ENCODE assay signal across 19 cellular contexts in the genomic region with DNA sequence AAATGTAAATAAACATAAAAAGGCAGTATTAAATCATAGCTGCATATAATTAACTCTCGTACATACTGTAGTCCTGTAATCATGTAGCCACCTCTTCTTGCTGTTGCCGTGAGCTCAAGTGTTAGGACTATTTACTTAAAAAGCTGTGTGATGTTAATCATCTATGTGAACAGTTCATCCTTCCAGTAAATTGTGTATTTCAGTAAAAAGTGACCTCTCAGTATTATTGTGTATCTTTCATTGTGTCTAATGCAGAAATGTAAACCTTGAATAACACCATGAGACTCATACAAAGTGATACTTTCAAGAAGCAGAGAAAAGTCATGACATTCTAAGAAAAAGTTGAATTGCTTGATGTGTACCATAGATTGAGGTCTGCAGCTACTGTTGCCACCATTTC. TPM values are rescaled to one million over a fixed set of nuclear protein-coding genes. Genes with fewer than 3 reads are reported as not detected.
DNase-seq lines count a peak whose midpoint lies in the region; ATAC-seq and TF ChIP-seq lines count a peak whose summit lies in the region.
"Had no signal": no experiment of that assay in that cellular context is flagged by ENCODE, and none has a peak within 500 bp of the region (broad histone marks: within the 10 kb centered on the region; RNA-seq: fewer than 3 reads in every experiment).

No MANE protein-coding gene starts in this region.

- no peaks in the 10 kb centered on the region for H3K27me3 Mint-ChIP-seq in activated naive CD8-positive, alpha-beta T cell
- H3K27me3 Mint-ChIP-seq in activated naive CD8-positive, alpha-beta T cell treated with anti-CD3 and anti-CD28 coated beads for 36 hours: no peaks in the 10 kb centered on the region
- H3K27me3 Mint-ChIP-seq in activated CD4-positive, alpha-beta memory T cell treated with anti-CD3 and anti-CD28 coated beads for 36 hours: no peaks in the 10 kb centered on the region
- no peaks in the 10 kb centered on the region for H3K27me3 Mint-ChIP-seq in neural progenitor cell (ENCODE audit: insufficient read depth, low read depth)

- peak overlapping the region; percentile 31 for H3K27ac Mint-ChIP-seq in activated naive CD8-positive, alpha-beta T cell
- H3K27ac Mint-ChIP-seq in activated naive CD8-positive, alpha-beta T cell treated with anti-CD3 and anti-CD28 coated beads for 36 hours: no peak overlapping the region
- peak overlapping the region; percentile 59 for H3K27ac Mint-ChIP-seq in activated CD4-positive, alpha-beta memory T cell treated with anti-CD3 and anti-CD28 coated beads for 36 hours
- peak overlapping the region; percentile 21 for H3K27ac Mint-ChIP-seq in neural progenitor cell

- H3K4me3 Mint-ChIP-seq in activated naive CD8-positive, alpha-beta T cell: no peak overlapping the region
- H3K4me3 Mint-ChIP-seq in activated naive CD8-positive, alpha-beta T cell treated with anti-CD3 and anti-CD28 coated beads for 36 hours: no peak overlapping the region
- peak overlapping the region; percentile 23 for H3K4me3 Mint-ChIP-seq in activated CD4-positive, alpha-beta memory T cell treated with anti-CD3 and anti-CD28 coated beads for 36 hours
- H3K4me3 Mint-ChIP-seq in neural progenitor cell: no peak overlapping the region

- no peak overlapping the region for H3K9ac ChIP-seq in neural progenitor cell
- H3K9ac ChIP-seq: BLaER1 treated with 17β-estradiol and CSF1 and Interleukin-3, amounts not matched to agents 10 nM and 100 nM; GM23248 had no signal

- H3K4me2 ChIP-seq in neural progenitor cell: no peak overlapping the region
- H3K4me2 ChIP-seq: BLaER1 treated with 17β-estradiol and CSF1 and Interleukin-3, amounts not matched to agents 10 nM and 100 nM had no signal

- peaks cover 23% of the 10 kb centered on the region for H3K36me3 Mint-ChIP-seq in activated naive CD8-positive, alpha-beta T cell
- H3K36me3 Mint-ChIP-seq in activated naive CD8-positive, alpha-beta T cell treated with anti-CD3 and anti-CD28 coated beads for 36 hours: peaks cover 58% of the 10 kb centered on the region
- peaks cover 34% of the 10 kb centered on the region for H3K36me3 Mint-ChIP-seq in activated CD4-positive, alpha-beta memory T cell treated with anti-CD3 and anti-CD28 coated beads for 36 hours
- peaks cover 35% of the 10 kb centered on the region for H3K36me3 Mint-ChIP-seq in neural progenitor cell

- no peaks in the 10 kb centered on the region for H3K27me3 ChIP-seq in neural progenitor cell
- H3K27me3 ChIP-seq: BLaER1 treated with 17β-estradiol and CSF1 and Interleukin-3, amounts not matched to agents 10 nM and 100 nM had no signal

- H3K4me1 Mint-ChIP-seq in activated naive CD8-positive, alpha-beta T cell (ENCODE audit: low read depth): peaks cover 50% of the 10 kb centered on the region
- peaks cover 39% of the 10 kb centered on the region for H3K4me1 Mint-ChIP-seq in activated naive CD8-positive, alpha-beta T cell treated with anti-CD3 and anti-CD28 coated beads for 36 hours
- peaks cover 72% of the 10 kb centered on the region for H3K4me1 Mint-ChIP-seq in activated CD4-positive, alpha-beta memory T cell treated with anti-CD3 and anti-CD28 coated beads for 36 hours (ENCODE audit: low read depth)
- H3K4me1 Mint-ChIP-seq in neural progenitor cell: no peaks in the 10 kb centered on the region

- peaks cover 5% of the 10 kb centered on the region for H3K4me1 ChIP-seq in neural progenitor cell

- H2AFZ ChIP-seq in neural progenitor cell (replicated peaks): no peak overlapping the region
- H2AFZ ChIP-seq: GM23248 had no signal

- peaks cover 4% of the 10 kb centered on the region for H3K9me3 Mint-ChIP-seq in activated naive CD8-positive, alpha-beta T cell (ENCODE audit: low read depth)
- H3K9me3 Mint-ChIP-seq in activated naive CD8-positive, alpha-beta T cell treated with anti-CD3 and anti-CD28 coated beads for 36 hours: peaks cover 31% of the 10 kb centered on the region
- H3K9me3 Mint-ChIP-seq in activated CD4-positive, alpha-beta memory T cell treated with anti-CD3 and anti-CD28 coated beads for 36 hours: peaks cover 31% of the 10 kb centered on the region
- peaks cover 32% of the 10 kb centered on the region for H3K9me3 Mint-ChIP-seq in neural progenitor cell

- no peaks in the 10 kb centered on the region for H3F3A ChIP-seq in neural progenitor cell (ENCODE audit: low read depth)

- peak; percentile 5 for DNase-seq in NCI-H510A treated with DMSO at 0.1 percent for 48 hours (lab: John Stamatoyannopoulos, UW)
- no peak for DNase-seq in NCI-H510A (lab: John Stamatoyannopoulos, UW)
- no peak for DNase-seq in activated naive CD8-positive, alpha-beta T cell treated with anti-CD3 and anti-CD28 coated beads for 36 hours
- DNase-seq in activated CD4-positive, alpha-beta memory T cell treated with anti-CD3 and anti-CD28 coated beads for 36 hours: no peak
- no peak for DNase-seq in neural progenitor cell (ENCODE audit: low spot score)
- DNase-seq: 8988T, Caco-2, GM23248, Karpas-422, NCI-H1930, NCI-H748 treated with DMSO at 0.1 percent for 48 hours had no signal

- no peak overlapping the region for H3K4me3 ChIP-seq in neural progenitor cell
- H3K4me3 ChIP-seq: BLaER1 treated with 17β-estradiol and CSF1 and Interleukin-3, amounts not matched to agents 10 nM and 100 nM; GM12878; GM23248 had no signal

- H4K20me1 ChIP-seq in neural progenitor cell (ENCODE audit: low read depth): peaks cover 12% of the 10 kb centered on the region

- intact Hi-C loops in activated CD4-positive, alpha-beta memory T cell treated with anti-CD3 and anti-CD28 coated beads for 36 hours (cut with micrococcal nuclease): loop anchor here (1.0 kb wide), 2 partner anchors 10 to 35 kb away; no protein-coding TSS in a partner anchor

- peaks cover 89% of the 10 kb centered on the region for H3K79me2 ChIP-seq in neural progenitor cell (ENCODE audit: low read depth)

- POLR2A ChIA-PET in activated CD4-positive, alpha-beta memory T cell treated with anti-CD3 and anti-CD28 coated beads for 36 hours (lab: Charles Lee): interaction anchor here (0.7 to 1.3 kb wide), 7 partner anchors 9 to 43 kb away, joined by 3 to 6 read pairs (median 3); a partner anchor contains a TSS

- ATAC-seq in GM19035 (IDR thresholded peaks at IDR 0.05; ENCODE audit: unreplicated experiment) (no peak), GM21717 (IDR thresholded peaks at IDR 0.05; ENCODE audit: unreplicated experiment) (no peak)
- ATAC-seq: GM12878, HCT116, Panc1, Right ventricle myocardium inferior had no signal

- H3K36me3 ChIP-seq in neural progenitor cell: peaks cover 10% of the 10 kb centered on the region

- CTCF ChIA-PET in activated CD4-positive, alpha-beta memory T cell treated with anti-CD3 and anti-CD28 coated beads for 36 hours (lab: Charles Lee): interaction anchor here (0.6 to 3.0 kb wide), 6 partner anchors 10 to 58 kb away, joined by 3 to 14 read pairs (median 4); no protein-coding TSS in a partner anchor

- H3K27ac ChIP-seq in neural progenitor cell: no peak overlapping the region
- H3K27ac ChIP-seq: BLaER1 treated with 17β-estradiol and CSF1 and Interleukin-3, amounts not matched to agents 10 nM and 100 nM; GM23248 had no signal

- H3K9me3 ChIP-seq in neural progenitor cell (ENCODE audit: low read depth): peaks cover 8% of the 10 kb centered on the region

- no peak for TF ChIP-seq CTCF in neural progenitor cell (IDR thresholded peaks at IDR 0.05)

RNA-seq across cellular contexts. Expression of a gene that starts 38.0 kb away (rescaled TPM):
- 10 to 100 TPM; 44.0 to 52.5 TPM for total RNA-seq in activated naive CD8-positive, alpha-beta T cell treated with anti-CD3 and anti-CD28 coated beads for 36 hours
- 10 to 100 TPM; 92.3 to 93.3 TPM for total RNA-seq in activated CD4-positive, alpha-beta memory T cell treated with anti-CD3 and anti-CD28 coated beads for 36 hours
- 202 and 345 TPM in 2 replicates for total RNA-seq in neural progenitor cell (ENCODE audit: low replicate concordance)
